Comparison of ENCODE assay signal across 8 cellular contexts in genomic region chr16:47461598-47462266, GRCh38. TPM values are rescaled to one million over a fixed set of nuclear protein-coding genes. Genes with fewer than 3 reads are reported as not detected.
DNase-seq lines count a peak whose midpoint lies in the region; ATAC-seq and TF ChIP-seq lines count a peak whose summit lies in the region.

No MANE protein-coding gene starts in this region.

- 1 to 3% methylated on average over 15 to 16 of the region's 17 CpGs for WGBS in gastroesophageal sphincter (ENCODE audit: low coverage in 1 of 2), 2 donors
- WGBS in neuronal stem cell (ENCODE audit: extremely low coverage in 2 of 2, insufficient read length in 2 of 2, insufficient replicate concordance in 1 of 2), 2 donors: no CpG with 5 or more reads among the region's 17 CpGs

- no peak overlapping the region for H2BK12ac ChIP-seq in neuronal stem cell (ENCODE audit: low read length)

- H3K9me3 ChIP-seq in Loucy (ENCODE audit: insufficient read depth, low read depth, low read length) (no peaks in the 10 kb centered on the region), gastroesophageal sphincter (no peaks in the 10 kb centered on the region), neuronal stem cell (replicated peaks in 1 of 2; ENCODE audit: control insufficient read depth in 2 of 2, insufficient read depth in 1 of 2, low read depth in 1 of 2, low read length in 2 of 2) (no peaks in the 10 kb centered on the region)

- TF ChIP-seq CTCF in Loucy (conservative IDR thresholded peaks at IDR 0.05; ENCODE audit: low read length) (no peak), gastroesophageal sphincter (IDR thresholded peaks at IDR 0.05) (no peak)

- peak; percentile 26 for ATAC-seq in GM19438 (IDR thresholded peaks at IDR 0.05; ENCODE audit: low read depth, unreplicated experiment)
- peak; percentile 3 to 5 for ATAC-seq in activated T-cell treated with anti-CD3 and anti-CD28 coated beads, Interleukin-2, amount 50 U/mL, for 72 hours (replicated peaks in 1 of 2)
- ATAC-seq in gastroesophageal sphincter: no peak
- ATAC-seq in HG03469 (IDR thresholded peaks at IDR 0.05; ENCODE audit: unreplicated experiment): no peak

- H3K27me3 ChIP-seq in Loucy (ENCODE audit: insufficient read depth, low read length, poor library complexity, severe bottlenecking) (no peaks in the 10 kb centered on the region), gastroesophageal sphincter (no peaks in the 10 kb centered on the region), neuronal stem cell (ENCODE audit: control insufficient read depth in 3 of 3, insufficient read depth in 3 of 3, low read depth in 1 of 3, low read length in 3 of 3) (no peaks in the 10 kb centered on the region)

- H4K8ac ChIP-seq in neuronal stem cell (ENCODE audit: low read depth, low read length): no peak overlapping the region

- no peak for TF ChIP-seq EP300 in gastroesophageal sphincter (IDR thresholded peaks at IDR 0.05)

- H3K4me3 Mint-ChIP-seq in activated T-cell treated with anti-CD3 and anti-CD28 coated beads, Interleukin-2, amount 50 U/mL, for 72 hours: peak overlapping the region; percentile 91 to 95

- H3K4me2 ChIP-seq in Loucy (ENCODE audit: low read depth, low read length, poor library complexity, severe bottlenecking) (peak overlapping the region; percentile 79), neuronal stem cell (ENCODE audit: insufficient read depth, low read length, poor library complexity, severe bottlenecking) (peak overlapping the region; percentile 71)

- H3K27ac Mint-ChIP-seq in activated T-cell treated with anti-CD3 and anti-CD28 coated beads, Interleukin-2, amount 50 U/mL, for 72 hours: peak overlapping the region; percentile 99

- DNase-seq in DMS 273 treated with DMSO at 0.1 percent for 48 hours (lab: John Stamatoyannopoulos, UW) (peak; percentile 1), neuronal stem cell (ENCODE audit: low spot score) (no peak), GM19238 (ENCODE audit: insufficient read length, low spot score) (no peak)
- DNase-seq in activated T-cell treated with anti-CD3 and anti-CD28 coated beads, Interleukin-2, amount 50 U/mL, for 72 hours: peak; percentile 2 to 11

- H3F3A ChIP-seq in Loucy (ENCODE audit: low read depth): no peaks in the 10 kb centered on the region

- peak overlapping the region; percentile 98 for H3K23ac ChIP-seq in neuronal stem cell (ENCODE audit: low read depth, low read length, poor library complexity)

- peaks cover 5 to 13% of the 10 kb centered on the region in 2 donors for H3K36me3 Mint-ChIP-seq in activated T-cell treated with anti-CD3 and anti-CD28 coated beads, Interleukin-2, amount 50 U/mL, for 72 hours (ENCODE audit: insufficient read depth in 2 of 2)

- no peak for TF ChIP-seq POLR2A in gastroesophageal sphincter (IDR thresholded peaks at IDR 0.05)

- H3K9me2 ChIP-seq in Loucy (replicated peaks; ENCODE audit: low read depth, low read length): no peaks in the 10 kb centered on the region

- H3K18ac ChIP-seq in neuronal stem cell (ENCODE audit: low read length): peak overlapping the region; percentile 98

- peaks cover 9% of the 10 kb centered on the region for H4K20me1 ChIP-seq in Loucy (ENCODE audit: insufficient read depth, low read length, poor library complexity, severe bottlenecking)

- no peak overlapping the region for H4K91ac ChIP-seq in neuronal stem cell (ENCODE audit: low read depth, low read length, poor library complexity)

- H2AFZ ChIP-seq in Loucy (ENCODE audit: low read length) (peak overlapping the region; percentile 91), neuronal stem cell (ENCODE audit: low read length) (peak overlapping the region; percentile 96)

- peak overlapping the region; percentile 94 for H2BK5ac ChIP-seq in neuronal stem cell (ENCODE audit: low read length)

- no peak overlapping the region for H2BK120ac ChIP-seq in neuronal stem cell (ENCODE audit: low read depth, low read length)

- peaks cover 65% of the 10 kb centered on the region for H3K4me1 Mint-ChIP-seq in activated T-cell treated with anti-CD3 and anti-CD28 coated beads, Interleukin-2, amount 50 U/mL, for 72 hours (ENCODE audit: low read depth)

- no peaks in the 10 kb centered on the region for H3K9me3 Mint-ChIP-seq in activated T-cell treated with anti-CD3 and anti-CD28 coated beads, Interleukin-2, amount 50 U/mL, for 72 hours

- H3K4me1 ChIP-seq in Loucy (ENCODE audit: insufficient read depth, low read length, poor library complexity, severe bottlenecking) (peaks cover 69% of the 10 kb centered on the region), gastroesophageal sphincter (peaks cover 9 to 56% (median 18%) of the 10 kb centered on the region in 3 donors), neuronal stem cell (ENCODE audit: control insufficient read depth in 2 of 2, insufficient read depth in 1 of 2, low read depth in 1 of 2, low read length in 2 of 2) (peaks cover 9 to 18% of the 10 kb centered on the region in 2 donors)

- no peaks in the 10 kb centered on the region for H3K27me3 Mint-ChIP-seq in activated T-cell treated with anti-CD3 and anti-CD28 coated beads, Interleukin-2, amount 50 U/mL, for 72 hours (ENCODE audit: low read depth)

- peak overlapping the region; percentile 48 for H3K4ac ChIP-seq in neuronal stem cell (ENCODE audit: low read length)

- H3K79me2 ChIP-seq in Loucy (ENCODE audit: insufficient read depth, low read length): peaks cover 87% of the 10 kb centered on the region

- H3K9ac ChIP-seq in Loucy (ENCODE audit: low read depth, low read length, poor library complexity, severe bottlenecking) (peak overlapping the region; percentile 96), neuronal stem cell (ENCODE audit: low read depth, low read length, poor library complexity) (peak overlapping the region; percentile 83)

- peak overlapping the region; percentile 88 for H3K4me3 ChIP-seq in Loucy (ENCODE audit: low read length, poor library complexity, severe bottlenecking)
- H3K4me3 ChIP-seq in gastroesophageal sphincter: peak overlapping the region; percentile 78 to 98
- peak overlapping the region; percentile 77 to 97 for H3K4me3 ChIP-seq in neuronal stem cell (ENCODE audit: low read length in 2 of 2)

- no peak overlapping the region for H2BK15ac ChIP-seq in neuronal stem cell (ENCODE audit: low read length)

- no peak overlapping the region for H3K14ac ChIP-seq in neuronal stem cell (ENCODE audit: low read length)

- peaks cover 6% of the 10 kb centered on the region for H3K79me1 ChIP-seq in neuronal stem cell (ENCODE audit: low read depth, low read length)

- H2AK5ac ChIP-seq in neuronal stem cell (ENCODE audit: low read depth, low read length): no peak overlapping the region

- H3K27ac ChIP-seq in gastroesophageal sphincter: peak overlapping the region; percentile 76 to 96 (median 96)
- peak overlapping the region; percentile 100 for H3K27ac ChIP-seq in neuronal stem cell (replicated peaks; ENCODE audit: low read length)

- H3K36me3 ChIP-seq in Loucy (ENCODE audit: insufficient read depth, low read length) (no peaks in the 10 kb centered on the region), gastroesophageal sphincter (peaks cover 0 to 9% of the 10 kb centered on the region in 2 donors), neuronal stem cell (replicated peaks in 1 of 2; ENCODE audit: control insufficient read depth in 2 of 2, insufficient read depth in 2 of 2, low read length in 2 of 2) (peaks cover 0 to 22% of the 10 kb centered on the region in 2 donors)

RNA-seq across cellular contexts. Expression of gene PHKB, which starts 0.6 kb away (rescaled TPM):
- total RNA-seq in activated T-cell treated with anti-CD3 and anti-CD28 coated beads, Interleukin-2, amount 50 U/mL, for 72 hours: 10 to 100 TPM; 28.5 to 39.5 TPM
- total RNA-seq in gastroesophageal sphincter: 10 to 100 TPM; 38.8 to 94.2 (median 55.7) TPM
- 27.6 TPM for polyA plus RNA-seq in neuronal stem cell (2013, experiment 1 of 2)
- 28.0 TPM for polyA plus RNA-seq in neuronal stem cell (2013, experiment 2 of 2)

RNA-seq across cellular contexts. Expression of gene ITFG1, which starts 0.9 kb away (rescaled TPM):
- 10 to 100 TPM; 23.4 to 27.3 TPM for total RNA-seq in activated T-cell treated with anti-CD3 and anti-CD28 coated beads, Interleukin-2, amount 50 U/mL, for 72 hours
- 10 to 100 TPM; 40.7 to 54.0 (median 45.2) TPM for total RNA-seq in gastroesophageal sphincter
- 30.1 TPM for polyA plus RNA-seq in neuronal stem cell (2013, experiment 1 of 2)
- 31.8 TPM for polyA plus RNA-seq in neuronal stem cell (2013, experiment 2 of 2)

Comparison
In these comparisons a context has a peak if more than half of its experiments do, and no peak if none do; other contexts are left out.
1. DNase-seq: peak in DMS 273 treated with DMSO at 0.1 percent for 48 hours (single experiment) and activated T-cell treated with anti-CD3 and anti-CD28 coated beads, Interleukin-2, amount 50 U/mL, for 72 hours (2 of 2); none in neuronal stem cell (single experiment) and GM19238 (single experiment).
2. ATAC-seq: peak in GM19438 (single experiment) and activated T-cell treated with anti-CD3 and anti-CD28 coated beads, Interleukin-2, amount 50 U/mL, for 72 hours (2 of 2); none in gastroesophageal sphincter (single experiment) and HG03469 (single experiment).
3. Peak in every context shown above with its lines, with median percentiles within 50 percentile points of each other: H3K4me3 ChIP-seq.